10 cellular contexts compared by ENCODE assay signal in genomic region chr6:68639826-68640505, GRCh38. TPM values are rescaled to one million over a fixed set of nuclear protein-coding genes. Genes with fewer than 3 reads are reported as not detected.
DNase-seq lines count a peak whose midpoint lies in the region; ATAC-seq and TF ChIP-seq lines count a peak whose summit lies in the region.
"Had no signal": no experiment of that assay in that cellular context is flagged by ENCODE, and none has a peak within 500 bp of the region (broad histone marks: within the 10 kb centered on the region; RNA-seq: fewer than 3 reads in every experiment).

No MANE protein-coding gene starts in this region.

- H3K4me1 ChIP-seq in NT2/D1 (ENCODE audit: insufficient read depth, insufficient read length) (no peaks in the 10 kb centered on the region), endodermal cell (ENCODE audit: control insufficient read depth, insufficient read depth, low read length) (no peaks in the 10 kb centered on the region), lower lobe of right lung (peaks cover 5% of the 10 kb centered on the region), upper lobe of right lung (peaks cover 7% of the 10 kb centered on the region)

- H3K36me3 Mint-ChIP-seq in endodermal cell (ENCODE audit: low read depth), result no peaks in the 10 kb centered on the region

- 15 to 23% methylated on average over 7 to 13 of the region's 13 CpGs for WGBS in endodermal cell (ENCODE audit: insufficient coverage in 1 of 2, insufficient read length in 1 of 2), 2 experiments

- no peaks in the 10 kb centered on the region for H3K9me3 Mint-ChIP-seq in endodermal cell

- TF ChIP-seq CTCF in endodermal cell (conservative IDR thresholded peaks at IDR 0.05) (no peak), lower lobe of right lung (IDR thresholded peaks at IDR 0.05) (no peak), upper lobe of right lung (IDR thresholded peaks at IDR 0.05) (no peak)

- peaks cover 55% of the 10 kb centered on the region for H3K27me3 Mint-ChIP-seq in endodermal cell (ENCODE audit: insufficient read depth)

- H3K9ac ChIP-seq in NT2/D1 (ENCODE audit: insufficient read length, low read depth), result peak overlapping the region; percentile 32
- no peak overlapping the region for H3K9ac ChIP-seq in endodermal cell (ENCODE audit: extremely low read depth, low read length, poor library complexity, severe bottlenecking)

- H3K4me3 ChIP-seq in NT2/D1 (ENCODE audit: insufficient read length, low read depth) (peak overlapping the region; percentile 36), endodermal cell (ENCODE audit: low read length) (peak overlapping the region; percentile 68), lower lobe of right lung (peak overlapping the region; percentile 40), upper lobe of right lung (peak overlapping the region; percentile 39)
- H3K4me3 ChIP-seq: SJSA1 had no signal

- no peaks in the 10 kb centered on the region for H3K9me3 ChIP-seq in NT2/D1 (ENCODE audit: insufficient read depth, low read length)
- no peaks in the 10 kb centered on the region for H3K9me3 ChIP-seq in endodermal cell (ENCODE audit: control insufficient read depth, low read length)
- H3K9me3 ChIP-seq in lower lobe of right lung, result no peaks in the 10 kb centered on the region
- no peaks in the 10 kb centered on the region for H3K9me3 ChIP-seq in upper lobe of right lung
- H3K9me3 ChIP-seq: SJSA1 had no signal

- no peak overlapping the region for H3K27ac Mint-ChIP-seq in endodermal cell

- H3K27ac ChIP-seq in endodermal cell (ENCODE audit: low read depth, low read length) (no peak overlapping the region), lower lobe of right lung (no peak overlapping the region), upper lobe of right lung (no peak overlapping the region)
- H3K27ac ChIP-seq: SJSA1 had no signal

- H3K36me3 ChIP-seq in NT2/D1 (ENCODE audit: insufficient read depth, insufficient read length, low read length) (no peaks in the 10 kb centered on the region), endodermal cell (ENCODE audit: control insufficient read depth, insufficient read depth, low read length) (no peaks in the 10 kb centered on the region), lower lobe of right lung (no peaks in the 10 kb centered on the region), upper lobe of right lung (no peaks in the 10 kb centered on the region)
- H3K36me3 ChIP-seq: SJSA1 had no signal

- peak overlapping the region; percentile 55 for H3K4me3 Mint-ChIP-seq in endodermal cell

- H3K27me3 ChIP-seq in NT2/D1 (ENCODE audit: insufficient read depth, insufficient read length) (peaks cover 55% of the 10 kb centered on the region), endodermal cell (ENCODE audit: control insufficient read depth, insufficient read depth, low read length, poor library complexity, severe bottlenecking) (peaks cover 50% of the 10 kb centered on the region), lower lobe of right lung (ENCODE audit: low read depth) (peaks cover 14% of the 10 kb centered on the region), upper lobe of right lung (peaks cover 18% of the 10 kb centered on the region)

- intact Hi-C loops in lower lobe of right lung (cut with DNase I) (no loop called here), upper lobe of right lung (cut with DNase I) (no loop called here)

- peaks cover 27% of the 10 kb centered on the region for H3K4me1 Mint-ChIP-seq in endodermal cell

- ATAC-seq in lower lobe of right lung, result no peak
- peak; percentile 23 for ATAC-seq in upper lobe of right lung
- ATAC-seq in GM21786 (IDR thresholded peaks at IDR 0.05; ENCODE audit: unreplicated experiment), result no peak

- DNase-seq in NT2/D1 (ENCODE audit: low read depth, low spot score) (no peak), endodermal cell (peak; percentile 52), lower lobe of right lung (no peak), upper lobe of right lung (no peak), NCI-H2029 treated with DMSO at 0.1 percent for 48 hours (lab: John Stamatoyannopoulos, UW) (no peak), A172 (ENCODE audit: low spot score) (no peak)
- DNase-seq: effector memory CD4-positive, alpha-beta T cell; NCI-H1694 had no signal

RNA-seq across cellular contexts. Expression of gene ADGRB3, which starts 4.9 kb away (rescaled TPM):
- total RNA-seq in endodermal cell, result 1 to 10 TPM in 1 of 2 donors, under 1 TPM in 1; 0.33 to 1.3 TPM
- 5.0 TPM for polyA plus RNA-seq in endodermal cell (2013, experiment 1 of 2)
- 3.6 TPM for polyA plus RNA-seq in endodermal cell (2013, experiment 2 of 2)
- total RNA-seq in lower lobe of right lung, result 2.3 TPM
- total RNA-seq in upper lobe of right lung, result 3.5 TPM
- total RNA-seq in A172 (2014; rRNA removed; shearing (Covaris generic)), result not detected in 2 replicates
- total RNA-seq: SJSA1 had no signal
